ENCODE assay signal across 8 cellular contexts in genomic region chr9:136527721-136528710, GRCh38. TPM values are rescaled to one million over a fixed set of nuclear protein-coding genes. Genes with fewer than 3 reads are reported as not detected.
DNase-seq lines count a peak whose midpoint lies in the region; ATAC-seq and TF ChIP-seq lines count a peak whose summit lies in the region.

No MANE protein-coding gene starts in this region.

- peaks cover 2 to 11% (median 9%) of the 10 kb centered on the region in 4 donors for H3K36me3 ChIP-seq in esophagus muscularis mucosa

- H3K27ac Mint-ChIP-seq in activated CD4-positive, alpha-beta T cell treated with anti-CD3 and anti-CD28 coated beads for 36 hours = no peak overlapping the region
- peak overlapping the region in 1 of 2 donors; percentile 59 for H3K27ac Mint-ChIP-seq in stimulated activated naive CD8-positive, alpha-beta T cell treated with anti-CD3 and anti-CD28 coated beads, Interleukin-15, amount 100 ng/mL, for 72 hours

- peaks cover 24% of the 10 kb centered on the region for H3K4me1 Mint-ChIP-seq in activated CD4-positive, alpha-beta T cell treated with anti-CD3 and anti-CD28 coated beads for 36 hours
- peaks cover 64% of the 10 kb centered on the region for H3K4me1 Mint-ChIP-seq in stimulated activated naive CD8-positive, alpha-beta T cell treated with anti-CD3 and anti-CD28 coated beads, Interleukin-15, amount 100 ng/mL, for 72 hours

- no peak for TF ChIP-seq POLR2A in esophagus muscularis mucosa (IDR thresholded peaks at IDR 0.05; ENCODE audit: low read depth)

- H3K9me3 Mint-ChIP-seq in activated CD4-positive, alpha-beta T cell treated with anti-CD3 and anti-CD28 coated beads for 36 hours (ENCODE audit: low read depth) = no peaks in the 10 kb centered on the region
- no peaks in the 10 kb centered on the region for H3K9me3 Mint-ChIP-seq in stimulated activated naive CD8-positive, alpha-beta T cell treated with anti-CD3 and anti-CD28 coated beads, Interleukin-15, amount 100 ng/mL, for 72 hours

- POLR2A ChIA-PET in activated CD4-positive, alpha-beta T cell treated with anti-CD3 and anti-CD28 coated beads for 36 hours (lab: Charles Lee) = interaction anchor here (0.6 to 0.8 kb wide), 3 partner anchors 10 to 24 kb away, joined by 3 to 4 read pairs (median 3); no protein-coding TSS in a partner anchor

- 55% methylated on average over 29 of the region's 34 CpGs for WGBS in esophagus muscularis mucosa

- H3K27me3 ChIP-seq in esophagus muscularis mucosa = no peaks in the 10 kb centered on the region

- TF ChIP-seq CTCF in esophagus muscularis mucosa (IDR thresholded peaks at IDR 0.05) = no peak

- H3K4me3 Mint-ChIP-seq in activated CD4-positive, alpha-beta T cell treated with anti-CD3 and anti-CD28 coated beads for 36 hours = no peak overlapping the region
- no peak overlapping the region for H3K4me3 Mint-ChIP-seq in stimulated activated naive CD8-positive, alpha-beta T cell treated with anti-CD3 and anti-CD28 coated beads, Interleukin-15, amount 100 ng/mL, for 72 hours

- DNase-seq in activated CD4-positive, alpha-beta T cell treated with anti-CD3 and anti-CD28 coated beads for 36 hours = peak; percentile 41
- no peak for DNase-seq in activated CD4-positive, alpha-beta T cell treated with anti-CD3 and anti-CD28 coated beads for 4 hours
- DNase-seq in NCI-H524 (lab: John Stamatoyannopoulos, UW) = peak; percentile 98 to 99
- no peak for DNase-seq in esophagus muscularis mucosa (ENCODE audit: extremely low spot score)
- no peak for DNase-seq in stimulated activated naive CD8-positive, alpha-beta T cell treated with anti-CD3 and anti-CD28 coated beads, Interleukin-15, amount 100 ng/mL, for 72 hours

- intact Hi-C loops in activated CD4-positive, alpha-beta T cell treated with anti-CD3 and anti-CD28 coated beads for 36 hours (cut with DNase I, micrococcal nuclease) = no loop called here
- intact Hi-C loops in esophagus muscularis mucosa (cut with DNase I) = loop anchor here (5.0 kb wide), 1 partner anchor 41 kb away; no protein-coding TSS in a partner anchor

- H3K4me1 ChIP-seq in esophagus muscularis mucosa = peaks cover 81 to 100% (median 98%) of the 10 kb centered on the region in 4 donors

- no peaks in the 10 kb centered on the region for H3K9me3 ChIP-seq in esophagus muscularis mucosa

- peak overlapping the region; percentile 72 to 79 (median 76) for H3K27ac ChIP-seq in esophagus muscularis mucosa (replicated peaks in 1 of 4)

- H3K4me3 ChIP-seq in esophagus muscularis mucosa = no peak overlapping the region

- ATAC-seq in activated CD4-positive, alpha-beta T cell treated with anti-CD3 and anti-CD28 coated beads for 36 hours = no peak
- ATAC-seq in stimulated activated naive CD8-positive, alpha-beta T cell treated with anti-CD3 and anti-CD28 coated beads, Interleukin-15, amount 100 ng/mL, for 72 hours = peak; percentile 6
- ATAC-seq in GM19351 (IDR thresholded peaks at IDR 0.05; ENCODE audit: unreplicated experiment) (no peak), GM21786 (IDR thresholded peaks at IDR 0.05; ENCODE audit: unreplicated experiment) (no peak), HG02970 (IDR thresholded peaks at IDR 0.05; ENCODE audit: low FRiP score, unreplicated experiment) (no peak)

- no peak for TF ChIP-seq EP300 in esophagus muscularis mucosa (IDR thresholded peaks at IDR 0.05)

- H3K36me3 Mint-ChIP-seq in activated CD4-positive, alpha-beta T cell treated with anti-CD3 and anti-CD28 coated beads for 36 hours (ENCODE audit: low read depth) = peaks cover 9% of the 10 kb centered on the region

- CTCF ChIA-PET in activated CD4-positive, alpha-beta T cell treated with anti-CD3 and anti-CD28 coated beads for 36 hours (lab: Charles Lee) = interaction anchor here (0.6 to 2.7 kb wide), 4 partner anchors 10 to 640 kb away, joined by 3 to 14 read pairs (median 4); no protein-coding TSS in a partner anchor

- H3K27me3 Mint-ChIP-seq in activated CD4-positive, alpha-beta T cell treated with anti-CD3 and anti-CD28 coated beads for 36 hours = no peaks in the 10 kb centered on the region
- no peaks in the 10 kb centered on the region for H3K27me3 Mint-ChIP-seq in stimulated activated naive CD8-positive, alpha-beta T cell treated with anti-CD3 and anti-CD28 coated beads, Interleukin-15, amount 100 ng/mL, for 72 hours

RNA-seq across cellular contexts. Expression of gene NOTCH1, which starts 17.8 kb away (rescaled TPM):
- total RNA-seq in activated CD4-positive, alpha-beta T cell treated with anti-CD3 and anti-CD28 coated beads for 36 hours = 10 to 100 TPM; 70.0 to 79.4 TPM
- 10 to 100 TPM; 48.6 to 90.6 (median 58.8) TPM for total RNA-seq in esophagus muscularis mucosa

RNA-seq across cellular contexts. Expression of gene SEC16A, which starts 45.2 kb away (rescaled TPM):
- total RNA-seq in activated CD4-positive, alpha-beta T cell treated with anti-CD3 and anti-CD28 coated beads for 36 hours = 10 to 100 TPM; 62.7 TPM
- 10 to 100 TPM; 43.2 to 62.3 (median 51.3) TPM for total RNA-seq in esophagus muscularis mucosa

Comparison
In these comparisons a context has a peak if more than half of its experiments do, and no peak if none do; other contexts are left out.
1. DNase-seq: peak in activated CD4-positive, alpha-beta T cell treated with anti-CD3 and anti-CD28 coated beads for 36 hours (single experiment) and NCI-H524 (2 of 2); none in activated CD4-positive, alpha-beta T cell treated with anti-CD3 and anti-CD28 coated beads for 4 hours (0 of 2), esophagus muscularis mucosa (single experiment) and stimulated activated naive CD8-positive, alpha-beta T cell treated with anti-CD3 and anti-CD28 coated beads, Interleukin-15, amount 100 ng/mL, for 72 hours (0 of 2).